ENCODE assay signal across 1 cellular context in genomic region chr7:65892169-65892568, GRCh38.
TF ChIP-seq lines count a peak whose summit lies in the region.

No MANE protein-coding gene starts in this region.

TF ChIP-seq in GM23338, 12 proteins besides CTCF, POLR2A, EP300 and RAD21 (continued from another document):
- TF ChIP-seq REST (IDR thresholded peaks at IDR 0.05; ENCODE audit: unreplicated experiment) = no peak
- TF ChIP-seq CREB1 (CRISPR knock-in tag; IDR thresholded peaks at IDR 0.05; ENCODE audit: low read depth) = no peak
- no peak for TF ChIP-seq JUNB (IDR thresholded peaks at IDR 0.05; ENCODE audit: unreplicated experiment)
- no peak for TF ChIP-seq EZH2phosphoT487 (IDR thresholded peaks at IDR 0.05; ENCODE audit: unreplicated experiment)
- TF ChIP-seq EZH2 (IDR thresholded peaks at IDR 0.05; ENCODE audit: low read depth, unreplicated experiment) = no peak
- TF ChIP-seq ZNF462 (CRISPR knock-in tag; IDR thresholded peaks at IDR 0.05) = no peak
